Comparison of ENCODE assay signal across 9 cellular contexts in genomic region chr11:108221401-108221800, GRCh38. TPM values are rescaled to one million over a fixed set of nuclear protein-coding genes. Genes with fewer than 3 reads are reported as not detected.
A peak's percentile ranks its signal among the peaks of the same experiment; 100 is the strongest.
DNase-seq lines count a peak whose midpoint lies in the region; ATAC-seq and TF ChIP-seq lines count a peak whose summit lies in the region.
"Had no signal": no experiment of that assay in that cellular context is flagged by ENCODE, and none has a peak within 500 bp of the region (broad histone marks: within the 10 kb centered on the region; RNA-seq: fewer than 3 reads in every experiment).

No MANE protein-coding gene starts in this region.

- no peak overlapping the region for H3K4me3 Mint-ChIP-seq in endodermal cell
- H3K4me3 Mint-ChIP-seq: immature natural killer cell had no signal

- 11 to 30% methylated on average over 5 to 13 of the region's 13 CpGs for WGBS in endodermal cell (ENCODE audit: insufficient coverage in 1 of 2, insufficient read length in 1 of 2), 2 experiments

- H3K36me3 Mint-ChIP-seq in endodermal cell (ENCODE audit: low read depth), result no peaks in the 10 kb centered on the region

- peak overlapping the region; percentile 87; the same call in 1 of the 2 replicates for H3K27ac ChIP-seq in C4-2B
- no peak overlapping the region for H3K27ac ChIP-seq in endodermal cell (ENCODE audit: low read depth, low read length)

- no peaks in the 10 kb centered on the region for H3K36me3 ChIP-seq in endodermal cell (ENCODE audit: control insufficient read depth, insufficient read depth, low read length)
- H3K36me3 ChIP-seq in neuron (ENCODE audit: insufficient read depth, low read length), result peaks cover 12% of the 10 kb centered on the region

- no peak overlapping the region for H2AFZ ChIP-seq in neuron (ENCODE audit: low read depth, low read length)

- no peaks in the 10 kb centered on the region for H3K9me3 Mint-ChIP-seq in endodermal cell
- H3K9me3 Mint-ChIP-seq: immature natural killer cell had no signal

- no peak for ATAC-seq in GM21529 (IDR thresholded peaks at IDR 0.05; ENCODE audit: unreplicated experiment)

- DNase-seq in Kasumi-1 (lab: John Stamatoyannopoulos, UW), result peak; percentile 11 to 28
- no peak for DNase-seq in endodermal cell
- DNase-seq in kidney glomerular epithelial cell (lab: John Stamatoyannopoulos, UW), result no peak
- no peak for DNase-seq in midbrain (lab: John Stamatoyannopoulos, UW)
- DNase-seq in germinal center (ENCODE audit: low spot score), result no peak

- peak overlapping the region; percentile 95 for H3K9ac ChIP-seq in endodermal cell (ENCODE audit: extremely low read depth, low read length, poor library complexity, severe bottlenecking)

- H3K27me3 ChIP-seq in endodermal cell (ENCODE audit: control insufficient read depth, insufficient read depth, low read length, poor library complexity, severe bottlenecking) (no peaks in the 10 kb centered on the region), neuron (ENCODE audit: insufficient read depth, low read length) (no peaks in the 10 kb centered on the region)

- peaks cover 31% of the 10 kb centered on the region for H3K4me1 Mint-ChIP-seq in endodermal cell

- H3K27ac Mint-ChIP-seq in endodermal cell, result peak overlapping the region; percentile 100
- H3K27ac Mint-ChIP-seq: immature natural killer cell had no signal

- H3K9me3 ChIP-seq in endodermal cell (ENCODE audit: control insufficient read depth, low read length) (no peaks in the 10 kb centered on the region), neuron (ENCODE audit: low read length) (no peaks in the 10 kb centered on the region)

- H3K4me1 ChIP-seq in endodermal cell (ENCODE audit: control insufficient read depth, insufficient read depth, low read length) (peaks cover 7% of the 10 kb centered on the region), neuron (ENCODE audit: insufficient read depth, low read length) (peaks cover 32% of the 10 kb centered on the region)

- H3K4me3 ChIP-seq in endodermal cell (ENCODE audit: low read length) (peak overlapping the region; percentile 99), neuron (ENCODE audit: low read length) (peak overlapping the region; percentile 90)

- TF ChIP-seq CTCF in C4-2B (conservative IDR thresholded peaks at IDR 0.05) (no peak), endodermal cell (conservative IDR thresholded peaks at IDR 0.05) (no peak)

- no peaks in the 10 kb centered on the region for H3K27me3 Mint-ChIP-seq in endodermal cell (ENCODE audit: insufficient read depth)

RNA-seq across cellular contexts. Expression of gene NPAT, which starts 1.0 kb away (rescaled TPM):
- total RNA-seq in endodermal cell, result 10 to 100 TPM; 21.8 to 23.8 TPM
- polyA plus RNA-seq in endodermal cell (2013, experiment 1 of 2), result 13.2 TPM
- 13.6 TPM for polyA plus RNA-seq in endodermal cell (2013, experiment 2 of 2)

RNA-seq across cellular contexts. Expression of gene ATM, which starts 1.5 kb away (rescaled TPM):
- 10 to 100 TPM; 60.9 to 63.0 TPM for total RNA-seq in endodermal cell
- polyA plus RNA-seq in endodermal cell (2013, experiment 1 of 2), result 26.3 TPM
- polyA plus RNA-seq in endodermal cell (2013, experiment 2 of 2), result 23.7 TPM

Comparison
In these comparisons a context has a peak if more than half of its experiments do, and no peak if none do; other contexts are left out.
1. DNase-seq: peak in Kasumi-1 (2 of 2); none in endodermal cell (single experiment), kidney glomerular epithelial cell (single experiment), midbrain (single experiment) and germinal center (single experiment).